ENCODE assay signal across 8 cellular contexts in the genomic region with DNA sequence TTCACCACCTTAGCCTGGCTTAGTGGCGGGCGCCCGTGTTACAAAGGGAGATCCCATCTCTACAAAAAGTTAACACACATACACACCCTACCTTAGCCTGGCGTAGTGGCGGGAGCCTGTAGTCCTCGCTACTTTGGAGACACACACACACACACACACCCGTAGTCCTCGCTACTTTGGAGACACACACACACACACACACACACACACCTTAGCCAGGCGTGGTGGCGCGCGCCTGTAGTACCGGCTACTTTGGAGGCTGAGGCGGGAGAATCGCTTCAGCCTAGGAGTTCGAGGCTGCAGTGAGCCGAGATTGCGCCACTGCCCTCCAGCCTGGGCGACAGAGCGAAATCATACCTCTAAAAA. TPM values are rescaled to one million over a fixed set of nuclear protein-coding genes. Genes with fewer than 3 reads are reported as not detected.
DNase-seq lines count a peak whose midpoint lies in the region; ATAC-seq, FAIRE-seq and TF ChIP-seq lines count a peak whose summit lies in the region.

No MANE protein-coding gene starts in this region.

- POLR2A ChIA-PET in T-cell (lab: Charles Lee) = interaction anchor here (0.6 to 1.3 kb wide), 2 partner anchors 136 to 140 kb away, joined by 4 to 12 read pairs; no protein-coding TSS in a partner anchor

- H3K9me3 ChIP-seq in duodenal mucosa (ENCODE audit: control insufficient read depth in 1 of 2, low read length in 2 of 2) = no peaks in the 10 kb centered on the region
- no peaks in the 10 kb centered on the region for H3K9me3 ChIP-seq in mucosa of stomach (ENCODE audit: control insufficient read depth, low read length)

- FAIRE-seq in GM12892 (lab: Jason Lieb, UNC) = peak; percentile 75

- no peaks in the 10 kb centered on the region for H3K9me3 Mint-ChIP-seq in T-cell

- H3K4me3 Mint-ChIP-seq in T-cell = peak overlapping the region; percentile 84 to 90 (median 87)

- CTCF ChIA-PET in T-cell (lab: Charles Lee) = interaction anchor here (0.5 to 1.3 kb wide), 2 partner anchors 45 to 140 kb away, joined by 3 read pairs; no protein-coding TSS in a partner anchor

- H3K9ac ChIP-seq in duodenal mucosa (ENCODE audit: low read depth in 1 of 2, low read length in 2 of 2) (peak overlapping the region; percentile 58 to 70), mucosa of stomach (ENCODE audit: low read length) (peak overlapping the region; percentile 82)

- peak overlapping the region; percentile 66 to 84 for H3K4me3 ChIP-seq in duodenal mucosa (ENCODE audit: low read depth in 1 of 2, low read length in 2 of 2)
- H3K4me3 ChIP-seq in mucosa of stomach (ENCODE audit: low read length) = peak overlapping the region; percentile 51

- peaks cover 13% of the 10 kb centered on the region for H3K36me3 Mint-ChIP-seq in T-cell

- DNase-seq in GM12892 (ENCODE audit: insufficient read length) = no peak
- DNase-seq in T-cell = peak in 13 of 34 experiments; percentile 2 to 29 (median 14)
- no peak for DNase-seq in foreskin melanocyte
- no peak for DNase-seq in DMS153 treated with DMSO at 0.1 percent for 48 hours (lab: John Stamatoyannopoulos, UW; ENCODE audit: unreplicated experiment)

- peaks cover 28 to 33% of the 10 kb centered on the region in 2 donors for H3K4me1 ChIP-seq in duodenal mucosa (ENCODE audit: control insufficient read depth in 1 of 2, insufficient read depth in 2 of 2, low read length in 2 of 2)
- H3K4me1 ChIP-seq in mucosa of stomach (ENCODE audit: control insufficient read depth, insufficient read depth, low read length) = peaks cover 21% of the 10 kb centered on the region

- H3K4me1 Mint-ChIP-seq in T-cell = peaks cover 65 to 70% (median 67%) of the 10 kb centered on the region in 3 donors

- H3K27ac Mint-ChIP-seq in T-cell = peak overlapping the region; percentile 78 to 82

- H3K36me3 ChIP-seq in duodenal mucosa (ENCODE audit: control insufficient read depth in 1 of 2, insufficient read depth in 2 of 2, low read length in 2 of 2) (peaks cover 0 to 2% of the 10 kb centered on the region in 2 donors), mucosa of stomach (ENCODE audit: control insufficient read depth, insufficient read depth, low read length) (no peaks in the 10 kb centered on the region)

- H3K27me3 ChIP-seq in duodenal mucosa (ENCODE audit: control insufficient read depth in 1 of 2, insufficient read depth in 2 of 2, low read length in 2 of 2) (no peaks in the 10 kb centered on the region), mucosa of stomach (ENCODE audit: control insufficient read depth, insufficient read depth, low read length) (no peaks in the 10 kb centered on the region)

- no peak overlapping the region for H3K27ac ChIP-seq in duodenal mucosa (ENCODE audit: low read depth, low read length)

- no peak for TF ChIP-seq POLR2A in GM12892 (IDR thresholded peaks at IDR 0.05; ENCODE audit: low read depth, low read length)

- no peaks in the 10 kb centered on the region for H3K27me3 Mint-ChIP-seq in T-cell

- ATAC-seq in HG02759 (IDR thresholded peaks at IDR 0.05; ENCODE audit: unreplicated experiment) (peak; percentile 2), T-cell (replicated peaks in 1 of 4) (peak in 1 of 4 experiments; percentile 7), HG03442 (IDR thresholded peaks at IDR 0.05; ENCODE audit: unreplicated experiment) (no peak)

RNA-seq across cellular contexts. Expression of gene CCNY, which starts 0.6 kb away (rescaled TPM):
- polyA plus RNA-seq in GM12892 (2012; ENCODE audit: missing spikeins) = 19.3 TPM
- total RNA-seq in T-cell = 10 to 100 TPM; 62.5 to 75.2 (median 62.8) TPM
